8 cellular contexts compared by ENCODE assay signal in the genomic region with DNA sequence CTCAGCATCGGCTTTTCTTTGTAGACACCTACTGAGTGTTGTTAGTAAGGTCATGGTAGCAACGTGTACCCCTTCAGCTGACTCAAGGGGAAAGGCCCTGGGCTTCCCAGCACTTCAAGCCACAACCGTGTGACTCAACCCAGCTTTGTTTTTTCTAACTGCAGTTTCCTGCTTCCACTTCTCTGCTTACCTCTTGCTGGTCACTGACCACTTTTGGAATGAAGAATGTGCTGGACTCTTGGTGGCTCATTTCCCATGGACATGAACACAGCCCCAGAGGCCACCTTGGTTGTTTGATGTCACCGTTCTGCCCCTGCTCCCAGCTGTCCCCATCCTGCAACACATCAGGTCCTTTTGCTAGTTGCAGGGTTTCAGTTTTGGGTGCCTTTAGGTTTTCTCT.
DNase-seq lines count a peak whose midpoint lies in the region; ATAC-seq and TF ChIP-seq lines count a peak whose summit lies in the region.

No MANE protein-coding gene starts in this region.

- ATAC-seq in IMR-90 (ENCODE audit: low read depth) (peak; percentile 82), left ventricle myocardium superior (no peak)

- H3K27me3 ChIP-seq in IMR-90 (ENCODE audit: control insufficient read depth, insufficient read depth, low read length) (no peaks in the 10 kb centered on the region), uterus (no peaks in the 10 kb centered on the region)
- no peaks in the 10 kb centered on the region for H3K27me3 ChIP-seq in CD8-positive, alpha-beta memory T cell (ENCODE audit: insufficient read depth, low read length, poor library complexity, severe bottlenecking)

- peak overlapping the region; percentile 97 for H2BK120ac ChIP-seq in IMR-90 (ENCODE audit: low read depth, low read length)

- DNase-seq in activated T-cell treated with anti-CD3 and anti-CD28 coated beads for 1 hour (ENCODE audit: low read depth) (peak; percentile 26), IMR-90 (peak; percentile 93), myocyte (ENCODE audit: low read depth) (peak; percentile 65), left ventricle myocardium superior (no peak), uterus (no peak)
- no peak for DNase-seq in activated T-cell treated with anti-CD3 and anti-CD28 coated beads, Interleukin-2, amount 50 U/mL, for 1 hour
- peak; percentile 49 for DNase-seq in activated T-helper 9 cell treated with anti-CD3 and anti-CD28 coated beads, Interleukin-2, amount 50 U/mL, for 16 hours (ENCODE audit: low read depth)
- no peak for DNase-seq in CD8-positive, alpha-beta memory T cell

- no TSS peak for BruUV-seq in IMR-90 (replicated peaks; lab: Mats Ljungman, UMichigan)

- H3K4me3 ChIP-seq in IMR-90 (ENCODE audit: insufficient read depth, low read depth, low read length) (no peak overlapping the region), uterus (no peak overlapping the region)
- no peak overlapping the region for H3K4me3 ChIP-seq in CD8-positive, alpha-beta memory T cell (ENCODE audit: low read length)

- TF ChIP-seq POLR2A in IMR-90 (IDR thresholded peaks at IDR 0.05; ENCODE audit: low read depth, low read length) = no peak
- TF ChIP-seq POLR2A in uterus (IDR thresholded peaks at IDR 0.05) = no peak

- H3K4ac ChIP-seq in IMR-90 (ENCODE audit: low read depth, low read length) = peak overlapping the region; percentile 85

- H2AK5ac ChIP-seq in IMR-90 (ENCODE audit: low read depth, low read length) = peak overlapping the region; percentile 88

- H2AK9ac ChIP-seq in IMR-90 (replicated peaks; ENCODE audit: low read depth, low read length, poor library complexity) = peak overlapping the region; percentile 79

- H3K4me2 ChIP-seq in IMR-90 (ENCODE audit: low read depth, low read length) = no peak overlapping the region

- no peak for TF ChIP-seq RAD21 in IMR-90 (IDR thresholded peaks at IDR 0.05; ENCODE audit: low read length)

- H2BK15ac ChIP-seq in IMR-90 (ENCODE audit: low read depth, low read length) = peak overlapping the region; percentile 64; the same call in 2 of the 3 replicates

- CTCF ChIA-PET in IMR-90 (lab: Yijun Ruan, JAX) = interaction anchor here (0.6 kb wide), 1 partner anchor 225 kb away, joined by 3 read pairs; no protein-coding TSS in a partner anchor
- CTCF ChIA-PET in CD8-positive, alpha-beta memory T cell (lab: Charles Lee) = interaction anchor here (0.6 to 1.5 kb wide), 2 partner anchors 17 to 435 kb away, joined by 3 to 5 read pairs; no protein-coding TSS in a partner anchor

- H3K9me3 Mint-ChIP-seq in CD8-positive, alpha-beta memory T cell = no peaks in the 10 kb centered on the region

- dilution Hi-C loops in IMR-90 (cut with HindIII; ENCODE audit: low sequenced_read_pairs, unreplicated experiment) = no loop called here

- peak overlapping the region; percentile 74 for H2AFZ ChIP-seq in IMR-90 (replicated peaks; ENCODE audit: low read length, poor library complexity)

- H3K36me3 Mint-ChIP-seq in CD8-positive, alpha-beta memory T cell = no peaks in the 10 kb centered on the region

- peak overlapping the region; percentile 58 for H3K56ac ChIP-seq in IMR-90 (ENCODE audit: extremely low read depth, insufficient read depth, low read length)

- peak overlapping the region; percentile 78 for H3K23ac ChIP-seq in IMR-90 (ENCODE audit: low read depth, low read length)

- peaks cover 5 to 14% of the 10 kb centered on the region in 2 donors for H3K27me3 Mint-ChIP-seq in CD8-positive, alpha-beta memory T cell

- H3K36me3 ChIP-seq in IMR-90 (ENCODE audit: control insufficient read depth, insufficient read depth, low read length) = no peaks in the 10 kb centered on the region
- no peaks in the 10 kb centered on the region for H3K36me3 ChIP-seq in CD8-positive, alpha-beta memory T cell (ENCODE audit: insufficient read depth, low read length)
- H3K36me3 ChIP-seq in uterus = no peaks in the 10 kb centered on the region

- no peak overlapping the region for H3K27ac Mint-ChIP-seq in CD8-positive, alpha-beta memory T cell

- in situ Hi-C loops in IMR-90 (cut with MboI; ENCODE audit: low sequenced_read_pairs) = no loop called here

- TF ChIP-seq CTCF in IMR-90 (conservative IDR thresholded peaks at IDR 0.05; ENCODE audit: low read depth, low read length) (no peak), uterus (IDR thresholded peaks at IDR 0.05) (no peak)

- peak overlapping the region; percentile 28 for H3K18ac ChIP-seq in IMR-90 (ENCODE audit: low read depth, low read length)

- peak overlapping the region; percentile 87 for H2BK5ac ChIP-seq in IMR-90 (ENCODE audit: low read depth, low read length, poor library complexity, severe bottlenecking)

- peaks cover 0 to 13% of the 10 kb centered on the region in 2 experiments; a peak in 2 of 4 replicates for H3K79me1 ChIP-seq in IMR-90 (ENCODE audit: low read depth in 1 of 2, low read length in 2 of 2)

- peaks cover 24% of the 10 kb centered on the region for H3K9me1 ChIP-seq in IMR-90 (ENCODE audit: insufficient read depth, low read length)

- peak overlapping the region; percentile 59 for H3K14ac ChIP-seq in IMR-90 (replicated peaks; ENCODE audit: low read depth, low read length)

- no peaks in the 10 kb centered on the region for H3K9me3 ChIP-seq in IMR-90 (ENCODE audit: control insufficient read depth, insufficient read depth, low read length)
- H3K9me3 ChIP-seq in CD8-positive, alpha-beta memory T cell (ENCODE audit: low read length) = no peaks in the 10 kb centered on the region
- H3K9me3 ChIP-seq in uterus = no peaks in the 10 kb centered on the region

- peaks cover 4 to 10% (median 9%) of the 10 kb centered on the region in 3 donors for H3K4me1 Mint-ChIP-seq in CD8-positive, alpha-beta memory T cell

- WGBS in IMR-90 (ENCODE audit: extremely low coverage in 2 of 2, insufficient read length in 1 of 2), 2 experiments = no CpG with 5 or more reads among the region's 4 CpGs

- H3K27ac ChIP-seq in IMR-90 (ENCODE audit: insufficient read depth, low read length) (peak overlapping the region; percentile 39), uterus (no peak overlapping the region)
- no peak overlapping the region for H3K27ac ChIP-seq in CD8-positive, alpha-beta memory T cell (ENCODE audit: low read depth, low read length)

- peak overlapping the region; percentile 14 to 91; a peak in 3 of 4 replicates for H4K8ac ChIP-seq in IMR-90 (ENCODE audit: low read depth in 2 of 2, low read length in 2 of 2)

- H4K91ac ChIP-seq in IMR-90 (ENCODE audit: insufficient read depth, low read depth, low read length) = peak overlapping the region; percentile 75

- peak overlapping the region; percentile 38; the same call in 1 of the 2 replicates for H4K5ac ChIP-seq in IMR-90 (ENCODE audit: low read depth, low read length)

- H3K4me1 ChIP-seq in IMR-90 (ENCODE audit: control insufficient read depth, insufficient read depth, low read length) (peaks cover 17% of the 10 kb centered on the region), uterus (no peaks in the 10 kb centered on the region)
- no peaks in the 10 kb centered on the region for H3K4me1 ChIP-seq in CD8-positive, alpha-beta memory T cell (ENCODE audit: insufficient read depth, low read length)

- peak overlapping the region; percentile 89 for H2BK20ac ChIP-seq in IMR-90 (ENCODE audit: low read depth, low read length)

- peak overlapping the region; percentile 11; the same call in 1 of the 2 replicates for H3K9ac ChIP-seq in IMR-90 (ENCODE audit: low read depth, low read length)

- H4K20me1 ChIP-seq in IMR-90 (ENCODE audit: insufficient read depth, low read length) = no peaks in the 10 kb centered on the region

- POLR2A ChIA-PET in IMR-90 (lab: Charles Lee; ENCODE audit: unreplicated experiment) = no interaction called here
- POLR2A ChIA-PET in CD8-positive, alpha-beta memory T cell (lab: Charles Lee) = no interaction called here

- intact Hi-C loops in IMR-90 (cut with micrococcal nuclease) (no loop called here), left ventricle myocardium superior (cut with micrococcal nuclease) (no loop called here), uterus (cut with DNase I; ENCODE audit: low total_unique reads) (no loop called here)

- no peak overlapping the region for H3K4me3 Mint-ChIP-seq in CD8-positive, alpha-beta memory T cell

TF ChIP-seq in IMR-90, 13 proteins besides CTCF, POLR2A, EP300 and RAD21:
- peak; percentile 12; the same call in 1 of the 2 replicates for TF ChIP-seq SMC3 (IDR thresholded peaks at IDR 0.05; ENCODE audit: low read depth, low read length)
- peak; percentile 81 for TF ChIP-seq FOS (IDR thresholded peaks at IDR 0.05; ENCODE audit: low read depth, low read length)
- no peak for TF ChIP-seq BHLHE40 (IDR thresholded peaks at IDR 0.05; ENCODE audit: low read depth, low read length)
- TF ChIP-seq MAZ (IDR thresholded peaks at IDR 0.05; ENCODE audit: borderline replicate concordance, low read depth, low read length) = no peak
- TF ChIP-seq, protein P1, sequence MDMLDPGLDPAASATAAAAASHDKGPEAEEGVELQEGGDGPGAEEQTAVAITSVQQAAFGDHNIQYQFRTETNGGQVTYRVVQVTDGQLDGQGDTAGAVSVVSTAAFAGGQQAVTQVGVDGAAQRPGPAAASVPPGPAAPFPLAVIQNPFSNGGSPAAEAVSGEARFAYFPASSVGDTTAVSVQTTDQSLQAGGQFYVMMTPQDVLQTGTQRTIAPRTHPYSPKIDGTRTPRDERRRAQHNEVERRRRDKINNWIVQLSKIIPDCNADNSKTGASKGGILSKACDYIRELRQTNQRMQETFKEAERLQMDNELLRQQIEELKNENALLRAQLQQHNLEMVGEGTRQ (IDR thresholded peaks at IDR 0.05; ENCODE audit: low read depth, low read length) = no peak
- TF ChIP-seq MXI1 (IDR thresholded peaks at IDR 0.05; ENCODE audit: borderline replicate concordance, low read depth, low read length) = 0 out of 2 replicates have a peak, but pooled peaks have one; percentile 31
- TF ChIP-seq CEBPB (IDR thresholded peaks at IDR 0.05; ENCODE audit: low read depth, low read length) = no peak
- no peak for TF ChIP-seq NFE2L2 (IDR thresholded peaks at IDR 0.05; ENCODE audit: low read depth, low read length)
- TF ChIP-seq, protein P2, sequence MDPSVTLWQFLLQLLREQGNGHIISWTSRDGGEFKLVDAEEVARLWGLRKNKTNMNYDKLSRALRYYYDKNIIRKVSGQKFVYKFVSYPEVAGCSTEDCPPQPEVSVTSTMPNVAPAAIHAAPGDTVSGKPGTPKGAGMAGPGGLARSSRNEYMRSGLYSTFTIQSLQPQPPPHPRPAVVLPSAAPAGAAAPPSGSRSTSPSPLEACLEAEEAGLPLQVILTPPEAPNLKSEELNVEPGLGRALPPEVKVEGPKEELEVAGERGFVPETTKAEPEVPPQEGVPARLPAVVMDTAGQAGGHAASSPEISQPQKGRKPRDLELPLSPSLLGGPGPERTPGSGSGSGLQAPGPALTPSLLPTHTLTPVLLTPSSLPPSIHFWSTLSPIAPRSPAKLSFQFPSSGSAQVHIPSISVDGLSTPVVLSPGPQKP (IDR thresholded peaks at IDR 0.05; ENCODE audit: borderline replicate concordance, low read depth, low read length) = no peak
- no peak for TF ChIP-seq CHD1 (IDR thresholded peaks at IDR 0.05; ENCODE audit: low read depth, low read length)
- TF ChIP-seq RCOR1 (IDR thresholded peaks at IDR 0.05; ENCODE audit: insufficient replicate concordance, low read length) = no peak
- no peak for TF ChIP-seq RFX5 (IDR thresholded peaks at IDR 0.05; ENCODE audit: low read depth, low read length)
- TF ChIP-seq MAFK (IDR thresholded peaks at IDR 0.05; ENCODE audit: low read depth, low read length) = no peak

Comparison
In these comparisons a context has a peak if more than half of its experiments do, and no peak if none do; other contexts are left out.
1. DNase-seq: peak in activated T-cell treated with anti-CD3 and anti-CD28 coated beads for 1 hour (single experiment), IMR-90 (single experiment), activated T-helper 9 cell treated with anti-CD3 and anti-CD28 coated beads, Interleukin-2, amount 50 U/mL, for 16 hours (single experiment) and myocyte (single experiment); none in activated T-cell treated with anti-CD3 and anti-CD28 coated beads, Interleukin-2, amount 50 U/mL, for 1 hour (single experiment), CD8-positive, alpha-beta memory T cell (0 of 5), left ventricle myocardium superior (single experiment) and uterus (0 of 2).